ENCODE assay signal across 3 cellular contexts in the genomic region with DNA sequence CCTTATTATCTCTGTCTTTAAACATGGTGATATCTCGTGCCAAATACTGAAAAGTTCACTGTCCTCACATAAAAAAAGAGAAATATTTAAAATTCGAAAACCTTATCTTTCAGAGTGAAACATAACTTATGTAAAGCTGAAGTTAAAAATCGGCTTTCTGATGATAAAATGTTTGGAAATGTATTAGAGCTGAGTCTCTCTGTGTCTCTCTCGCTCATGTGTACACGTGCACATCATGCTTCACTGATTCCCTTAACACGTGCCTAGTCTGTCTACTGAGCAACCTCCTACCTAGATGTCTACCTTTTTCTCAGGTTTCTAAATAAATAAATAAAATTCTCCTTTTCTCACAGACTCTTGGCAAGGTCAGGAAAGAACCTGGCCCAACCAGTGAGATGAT.
TF ChIP-seq lines count a peak whose summit lies in the region.

No MANE protein-coding gene starts in this region.

TF ChIP-seq in GM23338, 12 proteins besides CTCF, POLR2A, EP300 and RAD21 (continues in another document):
- no peak for TF ChIP-seq CREB1 (CRISPR knock-in tag; IDR thresholded peaks at IDR 0.05; ENCODE audit: low read depth)
- TF ChIP-seq ZNF462 (CRISPR knock-in tag; IDR thresholded peaks at IDR 0.05) = no peak
- no peak for TF ChIP-seq POLR2AphosphoS5 (IDR thresholded peaks at IDR 0.05; ENCODE audit: low read depth)
- no peak for TF ChIP-seq NANOG (IDR thresholded peaks at IDR 0.05; ENCODE audit: borderline replicate concordance)
- TF ChIP-seq ZNF114 (CRISPR knock-in tag; IDR thresholded peaks at IDR 0.05) = no peak

TF ChIP-seq in K562, 482 proteins besides CTCF, POLR2A, EP300 and RAD21 (continues in another document):
- TF ChIP-seq ZNF583 (CRISPR knock-in tag; IDR thresholded peaks at IDR 0.05) (no peak), SLC30A9 (CRISPR knock-in tag; IDR thresholded peaks at IDR 0.05) (no peak), TEAD4 (IDR thresholded peaks at IDR 0.05; ENCODE audit: low read length) (no peak), TEAD4 (CRISPR knock-in tag; IDR thresholded peaks at IDR 0.05; ENCODE audit: borderline replicate concordance) (no peak), STAT5A (IDR thresholded peaks at IDR 0.05; ENCODE audit: borderline replicate concordance, low read length) (no peak), CEBPG (CRISPR knock-in tag; IDR thresholded peaks at IDR 0.05) (no peak), CEBPG (tag; conservative IDR thresholded peaks at IDR 0.05 in 1 of 2, IDR thresholded peaks at IDR 0.05 in 1 of 2) (0 out of 4 replicates have a peak, but pooled peaks of 1 of the 2 experiments have one; percentile 18), RFX7 (CRISPR knock-in tag; IDR thresholded peaks at IDR 0.05) (no peak), POU5F1 (IDR thresholded peaks at IDR 0.05; ENCODE audit: borderline replicate concordance, low read depth, low read length, partially characterized antibody) (no peak), MGA (IDR thresholded peaks at IDR 0.05) (peak; percentile 43; the same call in 1 of the 2 replicates), HCFC1 (IDR thresholded peaks at IDR 0.05; ENCODE audit: low read depth, low read length) (no peak), L3MBTL2 (IDR thresholded peaks at IDR 0.05) (peak; percentile 56), CEBPB (tag; IDR thresholded peaks at IDR 0.05) (peak; percentile 49)
- TF ChIP-seq, protein P1, sequence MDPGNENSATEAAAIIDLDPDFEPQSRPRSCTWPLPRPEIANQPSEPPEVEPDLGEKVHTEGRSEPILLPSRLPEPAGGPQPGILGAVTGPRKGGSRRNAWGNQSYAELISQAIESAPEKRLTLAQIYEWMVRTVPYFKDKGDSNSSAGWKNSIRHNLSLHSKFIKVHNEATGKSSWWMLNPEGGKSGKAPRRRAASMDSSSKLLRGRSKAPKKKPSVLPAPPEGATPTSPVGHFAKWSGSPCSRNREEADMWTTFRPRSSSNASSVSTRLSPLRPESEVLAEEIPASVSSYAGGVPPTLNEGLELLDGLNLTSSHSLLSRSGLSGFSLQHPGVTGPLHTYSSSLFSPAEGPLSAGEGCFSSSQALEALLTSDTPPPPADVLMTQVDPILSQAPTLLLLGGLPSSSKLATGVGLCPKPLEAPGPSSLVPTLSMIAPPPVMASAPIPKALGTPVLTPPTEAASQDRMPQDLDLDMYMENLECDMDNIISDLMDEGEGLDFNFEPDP (CRISPR knock-in tag; IDR thresholded peaks at IDR 0.05) = no peak

TF ChIP-seq in HepG2, 621 proteins besides CTCF, POLR2A, EP300 and RAD21:
- no peak for TF ChIP-seq TBX3 (IDR thresholded peaks at IDR 0.05; ENCODE audit: borderline replicate concordance)
- no peak for TF ChIP-seq SRSF4 (IDR thresholded peaks at IDR 0.05; ENCODE audit: low read depth, low read length, poor library complexity, severe bottlenecking)
- no peak for TF ChIP-seq ZNF605 (CRISPR knock-in tag; IDR thresholded peaks at IDR 0.05)
- TF ChIP-seq LRRFIP1 (CRISPR knock-in tag; conservative IDR thresholded peaks at IDR 0.05) = no peak
- TF ChIP-seq, protein P2, sequence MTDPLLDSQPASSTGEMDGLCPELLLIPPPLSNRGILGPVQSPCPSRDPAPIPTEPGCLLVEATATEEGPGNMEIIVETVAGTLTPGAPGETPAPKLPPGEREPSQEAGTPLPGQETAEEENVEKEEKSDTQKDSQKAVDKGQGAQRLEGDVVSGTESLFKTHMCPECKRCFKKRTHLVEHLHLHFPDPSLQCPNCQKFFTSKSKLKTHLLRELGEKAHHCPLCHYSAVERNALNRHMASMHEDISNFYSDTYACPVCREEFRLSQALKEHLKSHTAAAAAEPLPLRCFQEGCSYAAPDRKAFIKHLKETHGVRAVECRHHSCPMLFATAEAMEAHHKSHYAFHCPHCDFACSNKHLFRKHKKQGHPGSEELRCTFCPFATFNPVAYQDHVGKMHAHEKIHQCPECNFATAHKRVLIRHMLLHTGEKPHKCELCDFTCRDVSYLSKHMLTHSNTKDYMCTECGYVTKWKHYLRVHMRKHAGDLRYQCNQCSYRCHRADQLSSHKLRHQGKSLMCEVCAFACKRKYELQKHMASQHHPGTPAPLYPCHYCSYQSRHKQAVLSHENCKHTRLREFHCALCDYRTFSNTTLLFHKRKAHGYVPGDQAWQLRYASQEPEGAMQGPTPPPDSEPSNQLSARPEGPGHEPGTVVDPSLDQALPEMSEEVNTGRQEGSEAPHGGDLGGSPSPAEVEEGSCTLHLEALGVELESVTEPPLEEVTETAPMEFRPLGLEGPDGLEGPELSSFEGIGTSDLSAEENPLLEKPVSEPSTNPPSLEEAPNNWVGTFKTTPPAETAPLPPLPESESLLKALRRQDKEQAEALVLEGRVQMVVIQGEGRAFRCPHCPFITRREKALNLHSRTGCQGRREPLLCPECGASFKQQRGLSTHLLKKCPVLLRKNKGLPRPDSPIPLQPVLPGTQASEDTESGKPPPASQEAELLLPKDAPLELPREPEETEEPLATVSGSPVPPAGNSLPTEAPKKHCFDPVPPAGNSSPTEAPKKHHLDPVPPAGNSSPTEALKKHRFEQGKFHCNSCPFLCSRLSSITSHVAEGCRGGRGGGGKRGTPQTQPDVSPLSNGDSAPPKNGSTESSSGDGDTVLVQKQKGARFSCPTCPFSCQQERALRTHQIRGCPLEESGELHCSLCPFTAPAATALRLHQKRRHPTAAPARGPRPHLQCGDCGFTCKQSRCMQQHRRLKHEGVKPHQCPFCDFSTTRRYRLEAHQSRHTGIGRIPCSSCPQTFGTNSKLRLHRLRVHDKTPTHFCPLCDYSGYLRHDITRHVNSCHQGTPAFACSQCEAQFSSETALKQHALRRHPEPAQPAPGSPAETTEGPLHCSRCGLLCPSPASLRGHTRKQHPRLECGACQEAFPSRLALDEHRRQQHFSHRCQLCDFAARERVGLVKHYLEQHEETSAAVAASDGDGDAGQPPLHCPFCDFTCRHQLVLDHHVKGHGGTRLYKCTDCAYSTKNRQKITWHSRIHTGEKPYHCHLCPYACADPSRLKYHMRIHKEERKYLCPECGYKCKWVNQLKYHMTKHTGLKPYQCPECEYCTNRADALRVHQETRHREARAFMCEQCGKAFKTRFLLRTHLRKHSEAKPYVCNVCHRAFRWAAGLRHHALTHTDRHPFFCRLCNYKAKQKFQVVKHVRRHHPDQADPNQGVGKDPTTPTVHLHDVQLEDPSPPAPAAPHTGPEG (CRISPR knock-in tag; IDR thresholded peaks at IDR 0.05) = no peak
- TF ChIP-seq KLF16 (CRISPR knock-in tag; IDR thresholded peaks at IDR 0.05) = no peak
- TF ChIP-seq, protein P3, sequence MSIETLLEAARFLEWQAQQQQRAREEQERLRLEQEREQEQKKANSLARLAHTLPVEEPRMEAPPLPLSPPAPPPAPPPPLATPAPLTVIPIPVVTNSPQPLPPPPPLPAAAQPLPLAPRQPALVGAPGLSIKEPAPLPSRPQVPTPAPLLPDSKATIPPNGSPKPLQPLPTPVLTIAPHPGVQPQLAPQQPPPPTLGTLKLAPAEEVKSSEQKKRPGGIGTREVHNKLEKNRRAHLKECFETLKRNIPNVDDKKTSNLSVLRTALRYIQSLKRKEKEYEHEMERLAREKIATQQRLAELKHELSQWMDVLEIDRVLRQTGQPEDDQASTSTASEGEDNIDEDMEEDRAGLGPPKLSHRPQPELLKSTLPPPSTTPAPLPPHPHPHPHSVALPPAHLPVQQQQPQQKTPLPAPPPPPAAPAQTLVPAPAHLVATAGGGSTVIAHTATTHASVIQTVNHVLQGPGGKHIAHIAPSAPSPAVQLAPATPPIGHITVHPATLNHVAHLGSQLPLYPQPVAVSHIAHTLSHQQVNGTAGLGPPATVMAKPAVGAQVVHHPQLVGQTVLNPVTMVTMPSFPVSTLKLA (IDR thresholded peaks at IDR 0.05) = 0 out of 2 replicates have a peak, but pooled peaks have one; percentile 9
